ENCODE assay signal across 1 cellular context in the genomic region with DNA sequence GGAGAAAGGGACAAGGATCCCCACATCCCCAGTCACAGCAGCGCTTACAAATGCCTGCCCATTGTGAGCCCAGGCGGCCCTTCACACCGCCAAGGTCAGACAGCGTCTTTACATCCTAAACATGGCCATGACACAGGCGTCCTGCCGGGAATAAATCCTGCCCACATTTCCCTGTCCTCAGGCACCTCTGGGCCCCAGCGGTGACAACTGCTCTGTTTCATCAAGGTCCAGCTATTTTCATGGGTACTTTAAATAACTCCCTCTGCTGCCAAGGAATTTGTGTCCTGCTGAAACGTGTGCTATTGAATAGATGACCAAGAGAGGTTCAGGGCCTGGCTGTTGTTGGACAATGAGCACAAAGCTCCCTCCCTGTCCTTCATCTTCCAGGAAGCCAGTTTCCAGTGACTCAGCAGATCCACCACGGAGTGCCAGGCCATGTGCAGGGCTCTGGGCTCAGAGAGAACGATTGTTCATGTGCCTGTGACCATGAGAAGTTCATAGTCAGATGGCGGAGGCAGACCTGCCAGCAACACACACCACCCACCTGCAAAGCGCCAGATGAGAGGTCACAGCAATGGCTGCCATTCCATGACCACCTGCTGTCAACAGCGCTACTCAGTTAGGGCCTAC.
TF ChIP-seq lines count a peak whose summit lies in the region.

No MANE protein-coding gene starts in this region.

TF ChIP-seq in K562, 482 proteins besides CTCF, POLR2A, EP300 and RAD21 (continued from another document):
- TF ChIP-seq ARNT (IDR thresholded peaks at IDR 0.05) (no peak), NFE2 (IDR thresholded peaks at IDR 0.05; ENCODE audit: low read depth) (peak; percentile 84), MAFF (IDR thresholded peaks at IDR 0.05; ENCODE audit: low read length) (peak; percentile 60; the same call in 1 of the 2 replicates), ZNF316 (IDR thresholded peaks at IDR 0.05) (peak; percentile 74), KLF10 (CRISPR knock-in tag; IDR thresholded peaks at IDR 0.05) (no peak), ZBTB7A (IDR thresholded peaks at IDR 0.05; ENCODE audit: borderline replicate concordance, control insufficient read depth, low read depth, low read length) (no peak), MBD2 (IDR thresholded peaks at IDR 0.05; ENCODE audit: borderline replicate concordance, low read depth) (no peak), COPS2 (conservative IDR thresholded peaks at IDR 0.05) (no peak)
- TF ChIP-seq, protein P1, sequence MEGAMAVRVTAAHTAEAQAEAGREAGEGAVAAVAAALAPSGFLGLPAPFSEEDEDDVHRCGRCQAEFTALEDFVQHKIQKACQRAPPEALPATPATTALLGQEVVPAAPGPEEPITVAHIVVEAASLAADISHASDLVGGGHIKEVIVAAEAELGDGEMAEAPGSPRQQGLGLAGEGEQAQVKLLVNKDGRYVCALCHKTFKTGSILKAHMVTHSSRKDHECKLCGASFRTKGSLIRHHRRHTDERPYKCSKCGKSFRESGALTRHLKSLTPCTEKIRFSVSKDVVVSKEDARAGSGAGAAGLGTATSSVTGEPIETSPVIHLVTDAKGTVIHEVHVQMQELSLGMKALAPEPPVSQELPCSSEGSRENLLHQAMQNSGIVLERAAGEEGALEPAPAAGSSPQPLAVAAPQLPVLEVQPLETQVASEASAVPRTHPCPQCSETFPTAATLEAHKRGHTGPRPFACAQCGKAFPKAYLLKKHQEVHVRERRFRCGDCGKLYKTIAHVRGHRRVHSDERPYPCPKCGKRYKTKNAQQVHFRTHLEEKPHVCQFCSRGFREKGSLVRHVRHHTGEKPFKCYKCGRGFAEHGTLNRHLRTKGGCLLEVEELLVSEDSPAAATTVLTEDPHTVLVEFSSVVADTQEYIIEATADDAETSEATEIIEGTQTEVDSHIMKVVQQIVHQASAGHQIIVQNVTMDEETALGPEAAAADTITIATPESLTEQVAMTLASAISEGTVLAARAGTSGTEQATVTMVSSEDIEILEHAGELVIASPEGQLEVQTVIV (CRISPR knock-in tag; IDR thresholded peaks at IDR 0.05; ENCODE audit: borderline replicate concordance): no peak
